Comparison of ENCODE assay signal across 27 cellular contexts in genomic region chr5:19122923-19123322, GRCh38.
"Had no signal": no experiment of that assay in that cellular context is flagged by ENCODE, and none has a peak within 500 bp of the region (broad histone marks: within the 10 kb centered on the region; RNA-seq: fewer than 3 reads in every experiment).

No MANE protein-coding gene starts in this region.

- H3K9ac ChIP-seq: neural progenitor cell, parathyroid adenoma had no signal

- H3K27ac ChIP-seq: heart right ventricle, hepatocyte, left lung, lower lobe of right lung, neural progenitor cell, neutrophil, parathyroid adenoma, psoas muscle, right atrium auricular region, skin epidermis, spleen, tibial nerve, uterus had no signal

- FAIRE-seq: keratinocyte had no signal

- H3K36me3 ChIP-seq: heart right ventricle, left lung, lower lobe of right lung, neural progenitor cell, neutrophil, right atrium auricular region, spleen, tibial nerve, uterus had no signal

- H3K27me3 ChIP-seq: heart right ventricle, hepatocyte, left lung, neural progenitor cell, neutrophil, right atrium auricular region, spleen, tibial nerve, uterus had no signal

- ATAC-seq: heart right ventricle; left colon; left lung; lower lobe of right lung; natural killer cell; psoas muscle; sciatic nerve; stimulated activated memory B cell treated with anti-CD40 and anti-IgM and Interleukin-4, amounts not matched to agents 10 μg/mL and 1 μg/mL and 100 μg/mL, for 72 hours; stimulated activated naive CD8-positive, alpha-beta T cell treated with anti-CD3 and anti-CD28 coated beads, Interleukin-15, amount 100 ng/mL, for 72 hours had no signal

- H3K4me2 ChIP-seq: hepatocyte, neural progenitor cell had no signal

- DNase-seq: heart right ventricle; left colon; left lung; lower lobe of right lung; mammary epithelial cell; mesenchymal stem cell; naive B cell; natural killer cell; nephron progenitor cell; occipital lobe; psoas muscle; spleen; stimulated activated CD4-positive, alpha-beta T cell treated with anti-CD3 and anti-CD28 coated beads, Interleukin-4, amount 100 ng/mL, for 24 hours; stimulated activated naive CD4-positive, alpha-beta T cell treated with Interleukin-2 at 50 U/mL for 16 hours; stimulated activated naive CD8-positive, alpha-beta T cell treated with anti-CD3 and anti-CD28 coated beads, Interleukin-15, amount 100 ng/mL, for 72 hours; substantia nigra; uterus had no signal

- H3K79me2 ChIP-seq: hepatocyte, parathyroid adenoma had no signal

- H3K9me3 ChIP-seq: lower lobe of right lung, neutrophil, uterus had no signal

- H3K4me3 ChIP-seq: heart right ventricle, hepatocyte, left lung, lower lobe of right lung, neural progenitor cell, psoas muscle, right atrium auricular region, skin epidermis, spleen, tibial nerve, uterus had no signal

- H3K4me1 ChIP-seq: heart right ventricle, left lung, lower lobe of right lung, neural progenitor cell, parathyroid adenoma, psoas muscle, right atrium auricular region, spleen, tibial nerve, uterus had no signal

- H2AFZ ChIP-seq: hepatocyte, neural progenitor cell, parathyroid adenoma had no signal
